In the genomic region with DNA sequence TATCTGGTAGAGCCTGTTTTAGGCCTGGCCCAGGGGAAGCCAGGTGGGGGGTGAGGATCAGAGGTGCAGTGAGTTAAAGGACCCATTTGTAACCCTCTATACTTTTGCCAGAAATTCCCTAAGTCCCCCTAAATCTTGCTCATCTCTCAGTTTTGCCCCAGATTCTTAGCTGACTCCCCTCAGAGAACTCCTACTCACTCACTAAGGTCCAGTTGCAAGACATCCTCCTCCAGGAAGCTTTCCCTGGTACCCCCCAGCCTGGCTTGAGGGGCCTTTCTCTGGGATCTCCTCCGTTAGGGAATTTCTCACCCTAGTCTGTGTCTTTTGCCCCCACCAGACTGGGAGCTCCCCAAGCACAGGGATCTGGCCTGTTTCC, we compare ENCODE assay signal across 18 cellular contexts. TPM values are rescaled to one million over a fixed set of nuclear protein-coding genes. Genes with fewer than 3 reads are reported as not detected.
DNase-seq lines count a peak whose midpoint lies in the region; ATAC-seq, FAIRE-seq and TF ChIP-seq lines count a peak whose summit lies in the region.
"Had no signal": no experiment of that assay in that cellular context is flagged by ENCODE, and none has a peak within 500 bp of the region (broad histone marks: within the 10 kb centered on the region; RNA-seq: fewer than 3 reads in every experiment).

No MANE protein-coding gene starts in this region.

- peak overlapping the region; percentile 66 for H3K27ac ChIP-seq in right cardiac atrium (ENCODE audit: low read length)
- H3K27ac ChIP-seq in adrenal gland = peak overlapping the region in 3 of 5 donors; percentile 32 to 38 (median 34)
- no peak overlapping the region for H3K27ac ChIP-seq in neural progenitor cell
- peak overlapping the region; percentile 69 for H3K27ac ChIP-seq in vagina
- H3K27ac ChIP-seq: pancreas had no signal

- H3K27ac Mint-ChIP-seq in neural progenitor cell = peak overlapping the region; percentile 50

- DNase-seq in right cardiac atrium (no peak), Right ventricle myocardium inferior (ENCODE audit: missing footprints) (no peak), adrenal gland (no peak), neural progenitor cell (ENCODE audit: low spot score) (no peak), vagina (ENCODE audit: extremely low spot score in 2 of 2) (no peak), H54 (ENCODE audit: insufficient read length, low spot score) (no peak), cerebellar cortex (ENCODE audit: low spot score) (no peak)
- DNase-seq: AML-193; effector CD4-positive, alpha-beta T cell; glutamatergic neuron; NCI-H1092; NCI-H510A treated with DMSO at 0.1 percent for 48 hours; pancreas; stimulated activated CD4-positive, alpha-beta T cell treated with anti-CD3 and anti-CD28 coated beads, Interleukin-2, amount 100 ng/mL, for 24 hours had no signal

- no peak overlapping the region for H3K9ac ChIP-seq in neural progenitor cell

- H3K27me3 Mint-ChIP-seq in neural progenitor cell (ENCODE audit: insufficient read depth, low read depth) = peaks cover 6% of the 10 kb centered on the region

- intact Hi-C loops in right cardiac atrium (cut with DNase I) (loop anchor here in 1 of 4 donors (10.0 kb wide), 1 partner anchor 76 kb away; a partner anchor contains a TSS), Right ventricle myocardium inferior (cut with DNase I) (loop anchor here (5.0 to 10.0 kb wide), 3 partner anchors 69 to 676 kb away; a partner anchor contains a TSS), adrenal gland (cut with DNase I) (no loop called here), vagina (cut with DNase I) (no loop called here)

- peaks cover 28% of the 10 kb centered on the region for H3K4me1 Mint-ChIP-seq in neural progenitor cell

- no peak for FAIRE-seq in H54 (lab: Jason Lieb, UNC)
- FAIRE-seq: GM19239, pancreas, TTC549 had no signal

- no peaks in the 10 kb centered on the region for H3K9me3 ChIP-seq in right cardiac atrium (ENCODE audit: control insufficient read depth, low read length)
- no peaks in the 10 kb centered on the region for H3K9me3 ChIP-seq in adrenal gland (replicated peaks in 1 of 3)
- no peaks in the 10 kb centered on the region for H3K9me3 ChIP-seq in neural progenitor cell (ENCODE audit: low read depth)
- peaks cover under 1% of the 10 kb centered on the region for H3K9me3 ChIP-seq in vagina
- H3K9me3 ChIP-seq: pancreas had no signal

- H3K4me3 Mint-ChIP-seq in neural progenitor cell = no peak overlapping the region

- peaks cover 12% of the 10 kb centered on the region for H3F3A ChIP-seq in neural progenitor cell (ENCODE audit: low read depth)

- H3K36me3 ChIP-seq in adrenal gland (replicated peaks in 1 of 2) = no peaks in the 10 kb centered on the region
- no peaks in the 10 kb centered on the region for H3K36me3 ChIP-seq in neural progenitor cell
- no peaks in the 10 kb centered on the region for H3K36me3 ChIP-seq in vagina
- H3K36me3 ChIP-seq: pancreas had no signal

- peak overlapping the region; percentile 57 for H2AFZ ChIP-seq in neural progenitor cell (replicated peaks)

- H4K20me1 ChIP-seq in neural progenitor cell (ENCODE audit: low read depth) = no peaks in the 10 kb centered on the region

- TF ChIP-seq CTCF in adrenal gland (IDR thresholded peaks at IDR 0.05) (no peak), neural progenitor cell (IDR thresholded peaks at IDR 0.05) (no peak), vagina (IDR thresholded peaks at IDR 0.05) (no peak)

- H3K36me3 Mint-ChIP-seq in neural progenitor cell = no peaks in the 10 kb centered on the region

- TF ChIP-seq POLR2A in adrenal gland (IDR thresholded peaks at IDR 0.05) = no peak
- TF ChIP-seq POLR2A in vagina (IDR thresholded peaks at IDR 0.05) = no peak
- no peak for TF ChIP-seq POLR2A in H54 (IDR thresholded peaks at IDR 0.05; ENCODE audit: low read depth, low read length)

- no peak overlapping the region for H3K4me3 ChIP-seq in right cardiac atrium (ENCODE audit: low read length)
- H3K4me3 ChIP-seq in adrenal gland = no peak overlapping the region
- no peak overlapping the region for H3K4me3 ChIP-seq in neural progenitor cell
- no peak overlapping the region for H3K4me3 ChIP-seq in vagina
- H3K4me3 ChIP-seq: pancreas had no signal

- H3K79me2 ChIP-seq in neural progenitor cell (ENCODE audit: low read depth) = no peaks in the 10 kb centered on the region

- no peaks in the 10 kb centered on the region for H3K27me3 ChIP-seq in right cardiac atrium (ENCODE audit: control insufficient read depth, insufficient read depth)
- H3K27me3 ChIP-seq in adrenal gland = no peaks in the 10 kb centered on the region
- no peaks in the 10 kb centered on the region for H3K27me3 ChIP-seq in neural progenitor cell
- H3K27me3 ChIP-seq in vagina = no peaks in the 10 kb centered on the region
- H3K27me3 ChIP-seq: pancreas had no signal

- no peak overlapping the region for H3K4me2 ChIP-seq in neural progenitor cell

- peaks cover 3% of the 10 kb centered on the region for H3K9me3 Mint-ChIP-seq in neural progenitor cell

- H3K4me1 ChIP-seq in right cardiac atrium (ENCODE audit: control insufficient read depth, insufficient read depth, low read length) = peaks cover 2% of the 10 kb centered on the region
- H3K4me1 ChIP-seq in adrenal gland (replicated peaks in 1 of 2) = peaks cover 17% of the 10 kb centered on the region in 2 donors
- H3K4me1 ChIP-seq in neural progenitor cell = peaks cover 4% of the 10 kb centered on the region
- H3K4me1 ChIP-seq in vagina = peaks cover 7% of the 10 kb centered on the region

- 58% methylated on average over 1 of the region's 1 CpG for WGBS in right cardiac atrium
- 73 to 90% (median 88%) methylated on average over 1 of the region's 1 CpG for WGBS in adrenal gland, 4 donors

- ATAC-seq in right cardiac atrium (no peak), Right ventricle myocardium inferior (no peak), GM21381 (IDR thresholded peaks at IDR 0.05; ENCODE audit: unreplicated experiment) (no peak)
- ATAC-seq: pancreas had no signal

RNA-seq across cellular contexts. Expression of a gene that starts 1.9 kb away (rescaled TPM):
- total RNA-seq in right cardiac atrium = 1 to 10 TPM in 3 of 4 donors, under 1 TPM in 1; 0.59 to 1.4 (median 1.2) TPM
- polyA plus RNA-seq in right cardiac atrium = 1.1 TPM
- total RNA-seq in Right ventricle myocardium inferior = 0.57 TPM
- under 1 TPM in 4 of 8 donors, not detected in 4; 0.14 to 0.47 (median 0.35) TPM for total RNA-seq in adrenal gland
- polyA plus RNA-seq in adrenal gland = 1 to 10 TPM in 1 of 3 donors, under 1 TPM in 1, not detected in 1; 0.94 to 1.7 TPM
- total RNA-seq in neural progenitor cell (ENCODE audit: low replicate concordance) = 0.37 TPM in 1 of 2 replicates, not detected in the other
- 1.2 TPM for total RNA-seq in vagina
- total RNA-seq: RPMI7951 had no signal

RNA-seq across cellular contexts. Expression of a gene that starts 5.6 kb away (rescaled TPM):
- total RNA-seq in right cardiac atrium (10 to 100 TPM; 58.8 to 80.7 (median 73.7) TPM), Right ventricle myocardium inferior (76.4 TPM), adrenal gland (100 to 1,000 TPM; 199 to 455 (median 265) TPM), neural progenitor cell (ENCODE audit: low replicate concordance) (61.6 and 137 TPM in 2 replicates), vagina (80.8 TPM)
- polyA plus RNA-seq in right cardiac atrium (50.8 TPM), adrenal gland (100 to 1,000 TPM in 1 of 3 donors, 10 to 100 TPM in 2; 71.5 to 131 (median 90.3) TPM)

RNA-seq across cellular contexts. Expression of a gene that starts 51.9 kb away (rescaled TPM):
- total RNA-seq in right cardiac atrium = 10 to 100 TPM; 13.2 to 21.3 (median 16.4) TPM
- 25.8 TPM for polyA plus RNA-seq in right cardiac atrium
- 21.0 TPM for total RNA-seq in Right ventricle myocardium inferior
- total RNA-seq in adrenal gland = 10 to 100 TPM; 22.0 to 72.5 (median 45.7) TPM
- polyA plus RNA-seq in adrenal gland = 10 to 100 TPM in 2 of 3 donors, 1 to 10 TPM in 1; 7.6 to 62.0 (median 47.7) TPM
- 24.6 and 37.8 TPM in 2 replicates for total RNA-seq in neural progenitor cell (ENCODE audit: low replicate concordance)
- 11.5 TPM for total RNA-seq in vagina

RNA-seq across cellular contexts. Expression of a gene that starts 56.9 kb away (rescaled TPM):
- total RNA-seq in right cardiac atrium (10 to 100 TPM; 37.8 to 50.4 (median 43.1) TPM), Right ventricle myocardium inferior (70.4 TPM), adrenal gland (100 to 1,000 TPM in 5 of 8 donors, 10 to 100 TPM in 3; 78.3 to 211 (median 107) TPM), neural progenitor cell (ENCODE audit: low replicate concordance) (44.9 and 54.1 TPM in 2 replicates), vagina (25.0 TPM)
- polyA plus RNA-seq in right cardiac atrium (39.2 TPM), adrenal gland (100 to 1,000 TPM in 2 of 3 donors, 10 to 100 TPM in 1; 71.2 to 457 (median 299) TPM)
